Comparison of ENCODE assay signal across 8 cellular contexts in genomic region chr11:96242971-96243647, GRCh38.
DNase-seq lines count a peak whose midpoint lies in the region; ATAC-seq and TF ChIP-seq lines count a peak whose summit lies in the region.

No MANE protein-coding gene starts in this region.

- no peak overlapping the region for H2BK15ac ChIP-seq in IMR-90 (ENCODE audit: low read depth, low read length)

- BruUV-seq in IMR-90 (replicated peaks; lab: Mats Ljungman, UMichigan): no TSS peak

- peaks cover 22% of the 10 kb centered on the region for H3K4me1 ChIP-seq in IMR-90 (ENCODE audit: control insufficient read depth, insufficient read depth, low read length)
- peaks cover 8 to 61% of the 10 kb centered on the region in 2 donors for H3K4me1 ChIP-seq in naive thymus-derived CD4-positive, alpha-beta T cell (ENCODE audit: control insufficient read depth in 2 of 2, insufficient read depth in 2 of 2, low read length in 2 of 2)

- peaks cover 2% of the 10 kb centered on the region for H3K9me1 ChIP-seq in IMR-90 (ENCODE audit: insufficient read depth, low read length)

- peak overlapping the region; percentile 76 for H2AFZ ChIP-seq in IMR-90 (replicated peaks; ENCODE audit: low read length, poor library complexity)

- peak; percentile 91 for ATAC-seq in GM21529 (IDR thresholded peaks at IDR 0.05; ENCODE audit: unreplicated experiment)
- peak; percentile 98 for ATAC-seq in IMR-90 (ENCODE audit: low read depth)
- ATAC-seq in activated T-helper 17 cell treated with anti-CD3 and anti-CD28 coated beads, Interleukin-2, amount 50 U/mL, for 72 hours (replicated peaks): peak; percentile 86
- ATAC-seq in naive thymus-derived CD4-positive, alpha-beta T cell: peak; percentile 92
- ATAC-seq in stimulated activated memory B cell treated with anti-CD40 and anti-IgM and Interleukin-4, amounts not matched to agents 10 μg/mL and 1 μg/mL and 100 μg/mL, for 72 hours: peak; percentile 96

- DNase-seq in DMS153 (lab: John Stamatoyannopoulos, UW): peak; percentile 95
- DNase-seq in IMR-90: peak; percentile 98
- DNase-seq in RPMI8226: peak; percentile 84
- peak; percentile 97 for DNase-seq in fibroblast of mammary gland (ENCODE audit: low read depth)
- DNase-seq in naive thymus-derived CD4-positive, alpha-beta T cell: peak; percentile 47 to 83 (median 66)

- no peak overlapping the region for H2AK9ac ChIP-seq in IMR-90 (replicated peaks; ENCODE audit: low read depth, low read length, poor library complexity)

- no peaks in the 10 kb centered on the region for H3K9me3 Mint-ChIP-seq in activated T-helper 17 cell treated with anti-CD3 and anti-CD28 coated beads, Interleukin-2, amount 50 U/mL, for 72 hours
- H3K9me3 Mint-ChIP-seq in naive thymus-derived CD4-positive, alpha-beta T cell: no peaks in the 10 kb centered on the region
- H3K9me3 Mint-ChIP-seq in stimulated activated memory B cell treated with anti-CD40 and anti-IgM and Interleukin-4, amounts not matched to agents 10 μg/mL and 1 μg/mL and 100 μg/mL, for 72 hours: no peaks in the 10 kb centered on the region

- peak overlapping the region; percentile 20 for H2BK20ac ChIP-seq in IMR-90 (ENCODE audit: low read depth, low read length)

- H4K5ac ChIP-seq in IMR-90 (ENCODE audit: low read depth, low read length): peak overlapping the region; percentile 13; the same call in 1 of the 2 replicates

- peaks cover 28 to 60% of the 10 kb centered on the region in 2 experiments for H3K79me1 ChIP-seq in IMR-90 (ENCODE audit: low read depth in 1 of 2, low read length in 2 of 2)

- intact Hi-C loops in IMR-90 (cut with micrococcal nuclease): loop anchor here (1.0 kb wide), 1 partner anchor 100 kb away; the partner anchor contains the start of gene MAML2
- intact Hi-C loops in naive thymus-derived CD4-positive, alpha-beta T cell (cut with micrococcal nuclease): loop anchor here (1.0 to 5.0 kb wide), 10 partner anchors 8 to 454 kb away; partner anchors contain the start of genes FAM76B (in 1 of the 2) and MAML2 (in 1 of the 2)

- H2AK5ac ChIP-seq in IMR-90 (ENCODE audit: low read depth, low read length): no peak overlapping the region

- 0% methylated on average over 6 of the region's 19 CpGs; no CpG with 5 or more reads in 1 of the 2 experiments for WGBS in IMR-90 (ENCODE audit: extremely low coverage in 2 of 2, insufficient read length in 1 of 2), 2 experiments

- CTCF ChIA-PET in IMR-90 (lab: Yijun Ruan, JAX): interaction anchor here (0.5 to 1.7 kb wide), 6 partner anchors 10 to 238 kb away, joined by 3 to 8 read pairs (median 4); partner anchors contain the start of gene MAML2
- CTCF ChIA-PET in naive thymus-derived CD4-positive, alpha-beta T cell (lab: Charles Lee): interaction anchor here (0.6 to 3.1 kb wide), 8 partner anchors 9 to 947 kb away, joined by 3 to 25 read pairs (median 4); partner anchors contain the start of gene MAML2

- H4K91ac ChIP-seq in IMR-90 (ENCODE audit: insufficient read depth, low read depth, low read length): peak overlapping the region; percentile 26; the same call in 1 of the 2 replicates

- POLR2A ChIA-PET in IMR-90 (lab: Charles Lee; ENCODE audit: unreplicated experiment): interaction anchor here (0.7 to 1.0 kb wide), 2 partner anchors 99 to 196 kb away, joined by 3 to 15 read pairs; no protein-coding TSS in a partner anchor
- POLR2A ChIA-PET in naive thymus-derived CD4-positive, alpha-beta T cell (lab: Charles Lee): interaction anchor here (0.5 to 4.4 kb wide), 13 partner anchors 11 to 239 kb away, joined by 3 to 40 read pairs (median 5); partner anchors contain the start of gene MAML2

- peak overlapping the region; percentile 86 for H3K4me3 Mint-ChIP-seq in activated T-helper 17 cell treated with anti-CD3 and anti-CD28 coated beads, Interleukin-2, amount 50 U/mL, for 72 hours
- peak overlapping the region; percentile 76 to 89 (median 84) for H3K4me3 Mint-ChIP-seq in naive thymus-derived CD4-positive, alpha-beta T cell
- peak overlapping the region; percentile 84 for H3K4me3 Mint-ChIP-seq in stimulated activated memory B cell treated with anti-CD40 and anti-IgM and Interleukin-4, amounts not matched to agents 10 μg/mL and 1 μg/mL and 100 μg/mL, for 72 hours

- H3K27me3 Mint-ChIP-seq in activated T-helper 17 cell treated with anti-CD3 and anti-CD28 coated beads, Interleukin-2, amount 50 U/mL, for 72 hours: no peaks in the 10 kb centered on the region
- H3K27me3 Mint-ChIP-seq in naive thymus-derived CD4-positive, alpha-beta T cell: no peaks in the 10 kb centered on the region
- H3K27me3 Mint-ChIP-seq in stimulated activated memory B cell treated with anti-CD40 and anti-IgM and Interleukin-4, amounts not matched to agents 10 μg/mL and 1 μg/mL and 100 μg/mL, for 72 hours: no peaks in the 10 kb centered on the region

- peak overlapping the region; percentile 69; the same call in 1 of the 2 replicates for H3K23ac ChIP-seq in IMR-90 (ENCODE audit: low read depth, low read length)

- H3K14ac ChIP-seq in IMR-90 (replicated peaks; ENCODE audit: low read depth, low read length): peak overlapping the region; percentile 62; the same call in 1 of the 2 replicates

- H3K18ac ChIP-seq in IMR-90 (ENCODE audit: low read depth, low read length): peak overlapping the region; percentile 26

- TF ChIP-seq CTCF in IMR-90 (conservative IDR thresholded peaks at IDR 0.05; ENCODE audit: low read depth, low read length): no peak
- no peak for TF ChIP-seq CTCF in fibroblast of mammary gland (conservative IDR thresholded peaks at IDR 0.05; ENCODE audit: control insufficient read depth, insufficient read depth, low read depth, low read length)

- TF ChIP-seq RAD21 in IMR-90 (IDR thresholded peaks at IDR 0.05; ENCODE audit: low read length): no peak

- H2BK5ac ChIP-seq in IMR-90 (ENCODE audit: low read depth, low read length, poor library complexity, severe bottlenecking): peak overlapping the region; percentile 79

- H3K4me2 ChIP-seq in IMR-90 (ENCODE audit: low read depth, low read length): peak overlapping the region; percentile 73

- peak overlapping the region; percentile 62 for H3K4ac ChIP-seq in IMR-90 (ENCODE audit: low read depth, low read length)

- no peaks in the 10 kb centered on the region for H3K36me3 Mint-ChIP-seq in activated T-helper 17 cell treated with anti-CD3 and anti-CD28 coated beads, Interleukin-2, amount 50 U/mL, for 72 hours (ENCODE audit: low read depth)
- H3K36me3 Mint-ChIP-seq in naive thymus-derived CD4-positive, alpha-beta T cell: peaks cover 0 to 9% (median 0%) of the 10 kb centered on the region in 5 donors
- H3K36me3 Mint-ChIP-seq in stimulated activated memory B cell treated with anti-CD40 and anti-IgM and Interleukin-4, amounts not matched to agents 10 μg/mL and 1 μg/mL and 100 μg/mL, for 72 hours: no peaks in the 10 kb centered on the region

- peaks cover 26% of the 10 kb centered on the region for H3K4me1 Mint-ChIP-seq in activated T-helper 17 cell treated with anti-CD3 and anti-CD28 coated beads, Interleukin-2, amount 50 U/mL, for 72 hours
- peaks cover 37 to 72% (median 63%) of the 10 kb centered on the region in 7 donors for H3K4me1 Mint-ChIP-seq in naive thymus-derived CD4-positive, alpha-beta T cell
- H3K4me1 Mint-ChIP-seq in stimulated activated memory B cell treated with anti-CD40 and anti-IgM and Interleukin-4, amounts not matched to agents 10 μg/mL and 1 μg/mL and 100 μg/mL, for 72 hours: peaks cover 40% of the 10 kb centered on the region

- H2BK120ac ChIP-seq in IMR-90 (ENCODE audit: low read depth, low read length): peak overlapping the region; percentile 5; the same call in 1 of the 2 replicates

- H3K9ac ChIP-seq in IMR-90 (ENCODE audit: low read depth, low read length): peak overlapping the region; percentile 51

- H4K20me1 ChIP-seq in IMR-90 (ENCODE audit: insufficient read depth, low read length): peaks cover 4% of the 10 kb centered on the region; the same call in 1 of the 2 replicates

- peak overlapping the region; percentile 33; the same call in 1 of the 2 replicates for H3K56ac ChIP-seq in IMR-90 (ENCODE audit: extremely low read depth, insufficient read depth, low read length)

- H3K4me3 ChIP-seq in IMR-90 (ENCODE audit: insufficient read depth, low read depth, low read length) (peak overlapping the region; percentile 44), fibroblast of mammary gland (ENCODE audit: control insufficient read depth, low read depth, low read length) (peak overlapping the region; percentile 52)
- peak overlapping the region; percentile 63 for H3K4me3 ChIP-seq in naive thymus-derived CD4-positive, alpha-beta T cell (ENCODE audit: low read length)

- H3K27ac Mint-ChIP-seq in activated T-helper 17 cell treated with anti-CD3 and anti-CD28 coated beads, Interleukin-2, amount 50 U/mL, for 72 hours: peak overlapping the region; percentile 86
- peak overlapping the region; percentile 86 to 94 (median 92) for H3K27ac Mint-ChIP-seq in naive thymus-derived CD4-positive, alpha-beta T cell
- peak overlapping the region; percentile 92 for H3K27ac Mint-ChIP-seq in stimulated activated memory B cell treated with anti-CD40 and anti-IgM and Interleukin-4, amounts not matched to agents 10 μg/mL and 1 μg/mL and 100 μg/mL, for 72 hours

- H3K27me3 ChIP-seq in IMR-90 (ENCODE audit: control insufficient read depth, insufficient read depth, low read length): no peaks in the 10 kb centered on the region
- no peaks in the 10 kb centered on the region for H3K27me3 ChIP-seq in naive thymus-derived CD4-positive, alpha-beta T cell (ENCODE audit: control insufficient read depth in 2 of 2, insufficient read depth in 2 of 2, low read length in 2 of 2)

- peak overlapping the region; percentile 80 for H3K27ac ChIP-seq in IMR-90 (ENCODE audit: insufficient read depth, low read length)
- peak overlapping the region; percentile 72 for H3K27ac ChIP-seq in naive thymus-derived CD4-positive, alpha-beta T cell (ENCODE audit: low read depth, low read length)

- no peak for TF ChIP-seq POLR2A in IMR-90 (IDR thresholded peaks at IDR 0.05; ENCODE audit: low read depth, low read length)

- no peaks in the 10 kb centered on the region for H3K36me3 ChIP-seq in IMR-90 (ENCODE audit: control insufficient read depth, insufficient read depth, low read length)
- no peaks in the 10 kb centered on the region for H3K36me3 ChIP-seq in naive thymus-derived CD4-positive, alpha-beta T cell (ENCODE audit: control insufficient read depth in 2 of 3, insufficient read depth in 3 of 3, low read length in 3 of 3)

- peak overlapping the region in 1 of 2 experiments; percentile 32; a peak in 2 of 4 replicates for H4K8ac ChIP-seq in IMR-90 (ENCODE audit: low read depth in 2 of 2, low read length in 2 of 2)

- in situ Hi-C loops in IMR-90 (cut with MboI; ENCODE audit: low sequenced_read_pairs): no loop called here

- dilution Hi-C loops in IMR-90 (cut with HindIII; ENCODE audit: low sequenced_read_pairs, unreplicated experiment): no loop called here

- H3K9me3 ChIP-seq in IMR-90 (ENCODE audit: control insufficient read depth, insufficient read depth, low read length): no peaks in the 10 kb centered on the region
- no peaks in the 10 kb centered on the region for H3K9me3 ChIP-seq in naive thymus-derived CD4-positive, alpha-beta T cell (ENCODE audit: control insufficient read depth in 2 of 3, low read length in 3 of 3)

TF ChIP-seq in IMR-90, 13 proteins besides CTCF, POLR2A, EP300 and RAD21 (continues in another document):
- TF ChIP-seq CEBPB (IDR thresholded peaks at IDR 0.05; ENCODE audit: low read depth, low read length): peak; percentile 88
- TF ChIP-seq CHD1 (IDR thresholded peaks at IDR 0.05; ENCODE audit: low read depth, low read length): no peak
- TF ChIP-seq MXI1 (IDR thresholded peaks at IDR 0.05; ENCODE audit: borderline replicate concordance, low read depth, low read length): peak; percentile 69; the same call in 1 of the 2 replicates

Comparison
In these comparisons a context has a peak if more than half of its experiments do, and no peak if none do; other contexts are left out.
1. Peak in every context shown above with its lines: DNase-seq, ATAC-seq, H3K4me3 ChIP-seq and H3K27ac ChIP-seq.